17 cellular contexts compared by ENCODE assay signal in the genomic region with DNA sequence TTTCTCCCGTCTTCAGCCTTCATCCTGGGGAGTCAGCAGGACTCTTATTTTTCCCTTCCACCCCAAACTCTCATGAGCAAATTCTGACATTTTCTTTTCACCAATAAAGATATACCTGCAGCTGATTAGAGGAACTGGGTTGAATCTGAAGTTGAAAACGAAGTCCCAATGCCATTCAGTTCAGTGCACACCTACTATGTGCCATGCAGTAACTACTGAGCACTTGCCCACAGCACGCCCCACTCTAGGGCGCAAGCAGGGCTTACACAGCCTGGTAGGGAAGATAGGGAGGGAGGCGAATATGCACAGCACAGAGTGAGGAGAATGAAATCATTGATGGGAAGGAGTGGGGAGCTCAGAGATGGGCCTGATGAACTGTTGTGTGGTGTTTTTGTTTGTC.
"Had no signal": no experiment of that assay in that cellular context is flagged by ENCODE, and none has a peak within 500 bp of the region (broad histone marks: within the 10 kb centered on the region; RNA-seq: fewer than 3 reads in every experiment).

No MANE protein-coding gene starts in this region.

- ATAC-seq: heart left ventricle; left lobe of liver; stimulated activated effector memory CD8-positive, alpha-beta T cell treated with anti-CD3 and anti-CD28 coated beads, Interleukin-12 subunit alpha, Interleukin-12 subunit beta, amount 100 ng/mL, for 72 hours; stimulated activated naive CD8-positive, alpha-beta T cell treated with anti-CD3 and anti-CD28 coated beads, Interleukin-15, Interleukin-2, amounts not matched to agents 100 U/mL and 50 U/mL, for 24 hours had no signal

- DNase-seq: cortex of kidney; dorsolateral prefrontal cortex; effector CD8-positive, alpha-beta T cell; foreskin melanocyte; heart left ventricle; hypothalamus; ovary; stimulated activated CD4-positive, alpha-beta T cell treated with anti-CD3 and anti-CD28 coated beads, Interleukin-4, amount 100 ng/mL, for 1 hour; stimulated activated CD8-positive, alpha-beta memory T cell treated with anti-CD3 and anti-CD28 coated beads, Interleukin-4, amount 100 ng/mL, for 48 hours; stimulated activated naive CD8-positive, alpha-beta T cell treated with anti-CD3 and anti-CD28 coated beads, Interleukin-15, Interleukin-2, amounts not matched to agents 100 U/mL and 50 U/mL, for 24 hours; thyroid gland had no signal

- H3K4me3 ChIP-seq: dorsolateral prefrontal cortex, heart left ventricle, ovary, right atrium auricular region, suprapubic skin, thyroid gland had no signal

- H3K4me1 ChIP-seq: heart left ventricle, right atrium auricular region, suprapubic skin, thyroid gland had no signal

- H3K27ac ChIP-seq: dorsolateral prefrontal cortex, neutrophil, ovary, right atrium auricular region, suprapubic skin, thyroid gland had no signal

- FAIRE-seq: islet of Langerhans had no signal

- H3K9me3 ChIP-seq: neutrophil, ovary, suprapubic skin, thyroid gland had no signal

- H3K36me3 ChIP-seq: heart left ventricle, neutrophil, ovary, right atrium auricular region, suprapubic skin, thyroid gland had no signal

- H3K27me3 ChIP-seq: heart left ventricle, neutrophil, ovary, right atrium auricular region, suprapubic skin, thyroid gland had no signal
